In the genomic region with DNA sequence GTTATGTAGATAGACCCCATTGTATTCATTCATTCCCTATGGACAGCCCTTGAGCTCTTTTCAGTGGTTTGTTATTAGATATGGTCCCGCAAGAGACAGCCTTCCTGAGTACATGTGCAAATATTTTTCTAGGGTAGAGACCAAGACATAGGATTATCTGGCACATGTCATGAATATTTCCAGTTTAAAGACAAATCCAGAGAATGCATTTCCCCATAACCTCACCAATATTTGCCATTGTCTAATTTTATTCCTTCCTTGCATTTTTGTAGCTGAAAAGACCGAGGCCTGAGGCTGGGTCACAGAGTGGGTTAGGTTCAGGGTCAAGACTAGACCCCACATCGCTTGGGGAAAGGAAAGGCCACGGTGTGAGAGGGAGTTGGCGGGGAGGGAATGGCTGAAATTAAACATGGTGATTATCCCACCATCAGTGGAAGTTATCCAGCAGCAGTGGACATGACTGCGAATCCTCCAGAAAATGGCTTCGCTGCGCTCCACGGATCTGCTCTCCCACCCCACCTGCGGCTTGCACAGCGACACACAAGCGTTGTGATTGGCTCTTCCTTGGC, we compare ENCODE assay signal across 8 cellular contexts. TPM values are rescaled to one million over a fixed set of nuclear protein-coding genes. Genes with fewer than 3 reads are reported as not detected.
DNase-seq lines count a peak whose midpoint lies in the region; ATAC-seq, FAIRE-seq and TF ChIP-seq lines count a peak whose summit lies in the region.

No MANE protein-coding gene starts in this region.

- WGBS in lower leg skin, 2 donors, result 29 to 31% methylated on average over 12 of the region's 12 CpGs

- no peak for FAIRE-seq in astrocyte (lab: Jason Lieb, UNC)

- peaks cover 9% of the 10 kb centered on the region for H3K27me3 Mint-ChIP-seq in activated T-cell treated with anti-CD3 and anti-CD28 coated beads, Interleukin-2, amount 50 U/mL, for 72 hours (ENCODE audit: low read depth)
- peaks cover 14% of the 10 kb centered on the region for H3K27me3 Mint-ChIP-seq in astrocyte (ENCODE audit: low read depth, unreplicated experiment)
- H3K27me3 Mint-ChIP-seq in type B pancreatic cell, result peaks cover 14% of the 10 kb centered on the region

- no peaks in the 10 kb centered on the region for H3K9me3 ChIP-seq in astrocyte (ENCODE audit: insufficient read depth, low read depth, low read length)

- no peak for TF ChIP-seq POLR2A in lower leg skin (IDR thresholded peaks at IDR 0.05)

- no peaks in the 10 kb centered on the region for H3K36me3 ChIP-seq in astrocyte (ENCODE audit: insufficient read depth, low read length)

- H3K27me3 ChIP-seq in astrocyte (ENCODE audit: insufficient read depth, low read length), result peaks cover 5% of the 10 kb centered on the region

- no peaks in the 10 kb centered on the region for H3K79me2 ChIP-seq in astrocyte (ENCODE audit: insufficient read depth, low read length)

- H4K20me1 ChIP-seq in astrocyte (ENCODE audit: insufficient read depth, low read length), result no peaks in the 10 kb centered on the region

- TF ChIP-seq CTCF in astrocyte (IDR thresholded peaks at IDR 0.05; ENCODE audit: insufficient read depth, low read depth, low read length), result no peak
- no peak for TF ChIP-seq CTCF in lower leg skin (IDR thresholded peaks at IDR 0.05)
- TF ChIP-seq CTCF in type B pancreatic cell (conservative IDR thresholded peaks at IDR 0.05), result no peak

- no peaks in the 10 kb centered on the region for H3K9me3 Mint-ChIP-seq in activated T-cell treated with anti-CD3 and anti-CD28 coated beads, Interleukin-2, amount 50 U/mL, for 72 hours
- H3K9me3 Mint-ChIP-seq in astrocyte (ENCODE audit: unreplicated experiment), result no peaks in the 10 kb centered on the region
- H3K9me3 Mint-ChIP-seq in type B pancreatic cell, result no peaks in the 10 kb centered on the region

- no peak for ATAC-seq in activated T-cell treated with anti-CD3 and anti-CD28 coated beads, Interleukin-2, amount 50 U/mL, for 72 hours (replicated peaks in 1 of 2)
- ATAC-seq in GM21529 (IDR thresholded peaks at IDR 0.05; ENCODE audit: unreplicated experiment) (no peak), GM21367 (IDR thresholded peaks at IDR 0.05; ENCODE audit: unreplicated experiment) (no peak)

- peaks cover 39% of the 10 kb centered on the region for H3K4me1 Mint-ChIP-seq in activated T-cell treated with anti-CD3 and anti-CD28 coated beads, Interleukin-2, amount 50 U/mL, for 72 hours (ENCODE audit: low read depth)
- H3K4me1 Mint-ChIP-seq in astrocyte (ENCODE audit: low read depth, unreplicated experiment) (peaks cover 8% of the 10 kb centered on the region), type B pancreatic cell (ENCODE audit: unreplicated experiment) (peaks cover 20% of the 10 kb centered on the region)

- intact Hi-C loops in lower leg skin (cut with DNase I; ENCODE audit: low total_unique reads), result no loop called here

- peak overlapping the region; percentile 67 for H3K9ac ChIP-seq in astrocyte (ENCODE audit: low read length)

- H3K36me3 Mint-ChIP-seq in activated T-cell treated with anti-CD3 and anti-CD28 coated beads, Interleukin-2, amount 50 U/mL, for 72 hours (ENCODE audit: insufficient read depth in 2 of 2), result no peaks in the 10 kb centered on the region
- H3K36me3 Mint-ChIP-seq in astrocyte (ENCODE audit: low read depth, unreplicated experiment) (no peaks in the 10 kb centered on the region), type B pancreatic cell (no peaks in the 10 kb centered on the region)

- H2AFZ ChIP-seq in astrocyte (ENCODE audit: low read depth, low read length), result peak overlapping the region; percentile 87

- no peak for DNase-seq in activated T-cell treated with anti-CD3 and anti-CD28 coated beads, Interleukin-2, amount 50 U/mL, for 72 hours
- no peak for DNase-seq in activated T-cell treated with anti-CD3 and anti-CD28 coated beads, Interleukin-2, amount 50 U/mL, for 48 hours
- DNase-seq in astrocyte (ENCODE audit: low read depth), result no peak
- no peak for DNase-seq in lower leg skin (ENCODE audit: low spot score in 2 of 2)
- DNase-seq in type B pancreatic cell (ENCODE audit: extremely low spot score, unreplicated experiment), result no peak
- no peak for DNase-seq in AG08395 (ENCODE audit: low spot score)

- peak overlapping the region; percentile 80 to 86 for H3K4me3 Mint-ChIP-seq in activated T-cell treated with anti-CD3 and anti-CD28 coated beads, Interleukin-2, amount 50 U/mL, for 72 hours
- H3K4me3 Mint-ChIP-seq in astrocyte (ENCODE audit: unreplicated experiment) (peak overlapping the region; percentile 79), type B pancreatic cell (peak overlapping the region; percentile 88)

- no peak overlapping the region for H3K27ac ChIP-seq in astrocyte (ENCODE audit: low read depth, low read length)

- H3K4me1 ChIP-seq in astrocyte (ENCODE audit: insufficient read depth, low read length), result peaks cover 18% of the 10 kb centered on the region

- H3K4me3 ChIP-seq in astrocyte (ENCODE audit: insufficient read depth, low read depth, low read length), result peak overlapping the region; percentile 57
- peak overlapping the region; percentile 46 for H3K4me3 ChIP-seq in lower leg skin (ENCODE audit: low read depth, poor library complexity, severe bottlenecking)

- H3K4me2 ChIP-seq in astrocyte (ENCODE audit: low read length), result peak overlapping the region; percentile 94

- no peak overlapping the region for H3K27ac Mint-ChIP-seq in activated T-cell treated with anti-CD3 and anti-CD28 coated beads, Interleukin-2, amount 50 U/mL, for 72 hours
- peak overlapping the region; percentile 59 for H3K27ac Mint-ChIP-seq in astrocyte (ENCODE audit: unreplicated experiment)
- peak overlapping the region; percentile 71 for H3K27ac Mint-ChIP-seq in type B pancreatic cell

RNA-seq across cellular contexts. Expression of gene STMN1, which starts 15.9 kb away (rescaled TPM):
- 100 to 1,000 TPM; 379 to 478 TPM for total RNA-seq in activated T-cell treated with anti-CD3 and anti-CD28 coated beads, Interleukin-2, amount 50 U/mL, for 72 hours
- total RNA-seq in astrocyte (130 and 173 TPM in 2 replicates), lower leg skin (10 to 100 TPM; 19.0 to 26.5 (median 24.0) TPM), type B pancreatic cell (ENCODE audit: low replicate concordance) (219 and 591 TPM in 2 replicates)

RNA-seq across cellular contexts. Expression of gene PAQR7, which starts 46.6 kb away (rescaled TPM):
- 1 to 10 TPM; 4.6 to 5.1 TPM for total RNA-seq in activated T-cell treated with anti-CD3 and anti-CD28 coated beads, Interleukin-2, amount 50 U/mL, for 72 hours
- total RNA-seq in astrocyte (14.5 and 15.1 TPM in 2 replicates), lower leg skin (10 to 100 TPM; 20.1 to 29.6 (median 24.4) TPM), type B pancreatic cell (ENCODE audit: low replicate concordance) (24.3 and 41.0 TPM in 2 replicates)
